In the genomic region with DNA sequence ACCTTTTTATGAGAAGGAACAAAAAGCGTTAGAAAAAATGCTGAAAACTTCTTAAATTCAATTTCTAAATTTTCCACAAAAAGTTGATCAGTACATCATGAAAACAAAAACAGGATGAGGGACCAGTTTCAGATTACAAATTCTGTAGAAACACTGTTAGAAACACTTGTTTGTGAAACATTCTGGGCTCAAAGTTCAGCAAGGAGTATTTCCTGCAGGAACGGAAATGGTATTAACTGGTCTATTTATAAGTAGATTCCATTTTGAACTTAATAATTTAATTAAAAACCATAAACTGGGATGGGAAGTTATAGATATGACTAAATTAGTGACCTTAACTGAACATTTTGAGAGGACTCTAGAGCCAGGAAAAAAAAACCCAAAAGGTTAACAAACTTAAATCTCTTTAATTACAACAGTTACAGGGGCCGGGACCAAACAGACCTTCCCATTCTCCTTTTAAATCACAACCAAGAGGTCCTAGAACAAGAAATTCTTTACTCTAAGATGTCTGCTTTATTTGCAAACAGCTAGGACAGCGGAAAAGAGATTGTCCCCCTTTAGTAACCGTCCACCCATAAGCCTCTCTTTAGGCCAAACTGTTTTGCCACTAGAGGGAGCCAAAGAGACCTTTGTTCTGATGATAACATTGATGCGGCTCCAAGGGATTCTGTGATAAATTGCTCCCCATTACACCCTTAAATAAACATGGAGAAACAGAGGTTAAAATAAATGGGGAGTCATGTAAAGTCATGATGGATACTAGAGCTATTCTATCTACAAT, we compare ENCODE assay signal across 9 cellular contexts.
A peak's percentile ranks its signal among the peaks of the same experiment; 100 is the strongest.
DNase-seq lines count a peak whose midpoint lies in the region; ATAC-seq and TF ChIP-seq lines count a peak whose summit lies in the region.
"Had no signal": no experiment of that assay in that cellular context is flagged by ENCODE, and none has a peak within 500 bp of the region (broad histone marks: within the 10 kb centered on the region; RNA-seq: fewer than 3 reads in every experiment).

No MANE protein-coding gene starts in this region.

- no peak overlapping the region for H3K4me3 Mint-ChIP-seq in endothelial cell (ENCODE audit: unreplicated experiment)
- H3K4me3 Mint-ChIP-seq: stimulated activated naive CD8-positive, alpha-beta T cell treated with anti-CD3 and anti-CD28 coated beads, Interleukin-15, Interleukin-2, amounts not matched to agents 100 ng/mL and 50 ng/mL, for 24 hours had no signal

- no peak overlapping the region for H3K4me2 ChIP-seq in OCI-LY7 (ENCODE audit: low read length)

- no peaks in the 10 kb centered on the region for H3K36me3 ChIP-seq in heart left ventricle
- H3K36me3 ChIP-seq in HAP-1 (replicated peaks): no peaks in the 10 kb centered on the region
- H3K36me3 ChIP-seq in OCI-LY7 (ENCODE audit: insufficient read depth, low read length): no peaks in the 10 kb centered on the region

- H2AFZ ChIP-seq in OCI-LY7 (ENCODE audit: low read length): no peak overlapping the region

- WGBS in heart left ventricle, 4 donors: 75 to 79% (median 77%) methylated on average over 6 of the region's 6 CpGs

- ATAC-seq in heart left ventricle: no peak
- no peak for ATAC-seq in Right ventricle myocardium superior (ENCODE audit: poor library complexity)
- ATAC-seq in GM21515 (IDR thresholded peaks at IDR 0.05; ENCODE audit: unreplicated experiment): no peak

- H3K79me2 ChIP-seq in OCI-LY7 (ENCODE audit: insufficient read depth, low read depth, low read length): no peaks in the 10 kb centered on the region

- intact Hi-C loops in heart left ventricle (cut with DNase I): no loop called here
- intact Hi-C loops in Right ventricle myocardium superior (cut with DNase I): no loop called here
- intact Hi-C loops in OCI-LY7 (cut with micrococcal nuclease; ENCODE audit: unreplicated experiment): no loop called here

- no peak for DNase-seq in heart left ventricle
- DNase-seq in Right ventricle myocardium superior: no peak
- DNase-seq in HAP-1 (ENCODE audit: low spot score in 2 of 2): peak; percentile 29 to 71
- DNase-seq in OCI-LY7 (ENCODE audit: low spot score): peak; percentile 65
- peak; percentile 52 for DNase-seq in endothelial cell (ENCODE audit: low spot score)
- peak; percentile 20 for DNase-seq in renal cortical epithelial cell (ENCODE audit: low read depth)
- no peak for DNase-seq in ecto neural progenitor cell (ENCODE audit: low spot score)

- H3K36me3 Mint-ChIP-seq in endothelial cell (ENCODE audit: low read depth, unreplicated experiment): no peaks in the 10 kb centered on the region

- no peak overlapping the region for H3K27ac Mint-ChIP-seq in endothelial cell (ENCODE audit: unreplicated experiment)
- H3K27ac Mint-ChIP-seq: stimulated activated naive CD8-positive, alpha-beta T cell treated with anti-CD3 and anti-CD28 coated beads, Interleukin-15, Interleukin-2, amounts not matched to agents 100 ng/mL and 50 ng/mL, for 24 hours had no signal

- no peak for TF ChIP-seq POLR2A in heart left ventricle (IDR thresholded peaks at IDR 0.05)

- H4K20me1 ChIP-seq in OCI-LY7 (ENCODE audit: insufficient read depth, low read length): no peaks in the 10 kb centered on the region

- no peaks in the 10 kb centered on the region for H3K27me3 Mint-ChIP-seq in endothelial cell (ENCODE audit: unreplicated experiment)
- H3K27me3 Mint-ChIP-seq: stimulated activated naive CD8-positive, alpha-beta T cell treated with anti-CD3 and anti-CD28 coated beads, Interleukin-15, Interleukin-2, amounts not matched to agents 100 ng/mL and 50 ng/mL, for 24 hours had no signal

- CTCF ChIA-PET in OCI-LY7 (lab: Charles Lee; ENCODE audit: unreplicated experiment): interaction anchor here (0.8 kb wide), 1 partner anchor 8 kb away, joined by 3 read pairs; no protein-coding TSS in a partner anchor

- peaks cover 0 to 41% (median 10%) of the 10 kb centered on the region in 12 donors for H3K9me3 ChIP-seq in heart left ventricle
- H3K9me3 ChIP-seq in HAP-1: no peaks in the 10 kb centered on the region; the same call in 1 of the 2 replicates
- peaks cover 11% of the 10 kb centered on the region; the same call in 1 of the 2 replicates for H3K9me3 ChIP-seq in OCI-LY7 (ENCODE audit: low read length)

- TF ChIP-seq CTCF in heart left ventricle (IDR thresholded peaks at IDR 0.05) (peak; percentile 20 to 67 (median 45)), OCI-LY7 (conservative IDR thresholded peaks at IDR 0.05; ENCODE audit: low read length) (peak; percentile 95), endothelial cell (IDR thresholded peaks at IDR 0.05; ENCODE audit: unreplicated experiment) (peak; percentile 83)

- no peaks in the 10 kb centered on the region for H3K27me3 ChIP-seq in heart left ventricle
- H3K27me3 ChIP-seq in HAP-1 (ENCODE audit: low read depth): no peaks in the 10 kb centered on the region

- H3K9me3 Mint-ChIP-seq in endothelial cell (ENCODE audit: unreplicated experiment): no peaks in the 10 kb centered on the region
- H3K9me3 Mint-ChIP-seq: stimulated activated naive CD8-positive, alpha-beta T cell treated with anti-CD3 and anti-CD28 coated beads, Interleukin-15, Interleukin-2, amounts not matched to agents 100 ng/mL and 50 ng/mL, for 24 hours had no signal

- POLR2A ChIA-PET in OCI-LY7 (lab: Charles Lee): interaction anchor here (0.8 kb wide), 1 partner anchor 15 kb away, joined by 3 read pairs; no protein-coding TSS in a partner anchor

- H3K9me2 ChIP-seq in OCI-LY7 (ENCODE audit: insufficient read depth, low read length): no peaks in the 10 kb centered on the region

- in situ Hi-C loops in HAP-1 (cut with MboI; ENCODE audit: low sequenced_read_pairs): no loop called here

- BruUV-seq in OCI-LY7 (replicated peaks; lab: Mats Ljungman, UMichigan): no TSS peak

- no peaks in the 10 kb centered on the region for H3K4me1 Mint-ChIP-seq in endothelial cell (ENCODE audit: unreplicated experiment)

- no peak overlapping the region for H3K4me3 ChIP-seq in heart left ventricle
- no peak overlapping the region for H3K4me3 ChIP-seq in HAP-1
- H3K4me3 ChIP-seq in OCI-LY7 (ENCODE audit: low read depth, low read length, poor library complexity, severe bottlenecking): no peak overlapping the region

- H3K4me1 ChIP-seq in heart left ventricle: no peaks in the 10 kb centered on the region
- H3K4me1 ChIP-seq in HAP-1: peaks cover 6% of the 10 kb centered on the region
- no peaks in the 10 kb centered on the region for H3K4me1 ChIP-seq in OCI-LY7 (ENCODE audit: insufficient read depth, low read length, poor library complexity, severe bottlenecking)

- H3K27ac ChIP-seq in heart left ventricle (no peak overlapping the region), OCI-LY7 (ENCODE audit: low read depth, low read length, poor library complexity, severe bottlenecking) (no peak overlapping the region)

Comparison
In these comparisons a context has a peak if more than half of its experiments do, and no peak if none do; other contexts are left out.
1. DNase-seq: peak in HAP-1 (2 of 2), OCI-LY7 (single experiment), endothelial cell (single experiment) and renal cortical epithelial cell (single experiment); none in heart left ventricle (0 of 5), Right ventricle myocardium superior (single experiment) and ecto neural progenitor cell (single experiment).
2. CTCF ChIP-seq: peak in every context shown above with its lines; median percentile 95 in OCI-LY7; 83 in endothelial cell; 45 in heart left ventricle.